Comparison of ENCODE assay signal across 14 cellular contexts in genomic region chr7:140752533-140752932, GRCh38. TPM values are rescaled to one million over a fixed set of nuclear protein-coding genes. Genes with fewer than 3 reads are reported as not detected.
DNase-seq lines count a peak whose midpoint lies in the region; ATAC-seq and TF ChIP-seq lines count a peak whose summit lies in the region.
"Had no signal": no experiment of that assay in that cellular context is flagged by ENCODE, and none has a peak within 500 bp of the region (broad histone marks: within the 10 kb centered on the region; RNA-seq: fewer than 3 reads in every experiment).

No MANE protein-coding gene starts in this region.

- H4K8ac ChIP-seq in IMR-90 (ENCODE audit: low read depth in 2 of 2, low read length in 2 of 2), result no peak overlapping the region

- H3K27ac ChIP-seq in A673 (ENCODE audit: low read depth, low read length, poor library complexity, severe bottlenecking) (no peak overlapping the region), IMR-90 (ENCODE audit: insufficient read depth, low read length) (no peak overlapping the region)
- H3K27ac ChIP-seq: Peyer's patch had no signal

- H3K14ac ChIP-seq in IMR-90 (replicated peaks; ENCODE audit: low read depth, low read length), result no peak overlapping the region

- no peak overlapping the region for H2AFZ ChIP-seq in IMR-90 (replicated peaks; ENCODE audit: low read length, poor library complexity)

- TF ChIP-seq RAD21 in IMR-90 (IDR thresholded peaks at IDR 0.05; ENCODE audit: low read length), result no peak

- no peak for TF ChIP-seq POLR2A in IMR-90 (IDR thresholded peaks at IDR 0.05; ENCODE audit: low read depth, low read length)

- H2BK15ac ChIP-seq in IMR-90 (ENCODE audit: low read depth, low read length), result no peak overlapping the region

- H3K9me1 ChIP-seq in IMR-90 (ENCODE audit: insufficient read depth, low read length), result 0 out of 2 replicates have a peak, but pooled peaks cover 2% of the 10 kb centered on the region

- no peak overlapping the region for H3K56ac ChIP-seq in IMR-90 (ENCODE audit: extremely low read depth, insufficient read depth, low read length)

- H2AK9ac ChIP-seq in IMR-90 (replicated peaks; ENCODE audit: low read depth, low read length, poor library complexity), result no peak overlapping the region

- intact Hi-C loops in A673 (cut with micrococcal nuclease; ENCODE audit: unreplicated experiment), result no loop called here
- intact Hi-C loops in IMR-90 (cut with micrococcal nuclease), result no loop called here
- intact Hi-C loops in left cardiac atrium (cut with DNase I), result no loop called here

- no peaks in the 10 kb centered on the region for H4K20me1 ChIP-seq in IMR-90 (ENCODE audit: insufficient read depth, low read length)

- H3K9me3 ChIP-seq in A673 (ENCODE audit: low read depth, low read length, poor library complexity, severe bottlenecking) (no peaks in the 10 kb centered on the region), IMR-90 (ENCODE audit: control insufficient read depth, insufficient read depth, low read length) (no peaks in the 10 kb centered on the region), adipocyte (ENCODE audit: control insufficient read depth, low read length) (no peaks in the 10 kb centered on the region)
- H3K9me3 ChIP-seq: HAP-1, Peyer's patch had no signal

- DNase-seq in A673 (ENCODE audit: low spot score) (peak; percentile 11), IMR-90 (no peak), NOMO-1 (lab: John Stamatoyannopoulos, UW; ENCODE audit: unreplicated experiment in 2 of 2) (peak; percentile 49 to 69), adipocyte (ENCODE audit: low read depth) (peak; percentile 47), left cardiac atrium (no peak)
- no peak for DNase-seq in activated naive CD4-positive, alpha-beta T cell treated with anti-CD3 and anti-CD28 coated beads, Interleukin-2, amount 50 U/mL, for 16 hours
- DNase-seq: CD8-positive, alpha-beta memory T cell; NCI-H187 treated with DMSO at 0.1 percent for 48 hours; NCI-H524; Peyer's patch; Right ventricle myocardium superior had no signal

- no CpG with 5 or more reads among the region's 1 CpG for WGBS in IMR-90 (ENCODE audit: extremely low coverage in 2 of 2, insufficient read length in 1 of 2), 2 experiments

- no peak overlapping the region for H3K23ac ChIP-seq in IMR-90 (ENCODE audit: low read depth, low read length)

- no peak overlapping the region for H2BK5ac ChIP-seq in IMR-90 (ENCODE audit: low read depth, low read length, poor library complexity, severe bottlenecking)

- H3K18ac ChIP-seq in IMR-90 (ENCODE audit: low read depth, low read length), result no peak overlapping the region

- no peaks in the 10 kb centered on the region for H3K36me3 ChIP-seq in A673 (ENCODE audit: insufficient read depth, low read length, poor library complexity, severe bottlenecking)
- H3K36me3 ChIP-seq in IMR-90 (ENCODE audit: control insufficient read depth, insufficient read depth, low read length), result peaks cover 4% of the 10 kb centered on the region; the same call in 1 of the 2 replicates
- peaks cover 38% of the 10 kb centered on the region for H3K36me3 ChIP-seq in adipocyte (ENCODE audit: control insufficient read depth, insufficient read depth, low read length, severe bottlenecking)

- H2AK5ac ChIP-seq in IMR-90 (ENCODE audit: low read depth, low read length), result no peak overlapping the region

- no peak overlapping the region for H3K9ac ChIP-seq in IMR-90 (ENCODE audit: low read depth, low read length)
- no peak overlapping the region for H3K9ac ChIP-seq in adipocyte (ENCODE audit: low read length)

- in situ Hi-C loops in IMR-90 (cut with MboI; ENCODE audit: low sequenced_read_pairs), result no loop called here

- ATAC-seq in IMR-90 (ENCODE audit: low read depth) (no peak), GM18870 (IDR thresholded peaks at IDR 0.05; ENCODE audit: unreplicated experiment) (no peak), GM21619 (IDR thresholded peaks at IDR 0.05; ENCODE audit: unreplicated experiment) (no peak), left cardiac atrium (no peak)

- no peak overlapping the region for H3K4ac ChIP-seq in IMR-90 (ENCODE audit: low read depth, low read length)

- H4K5ac ChIP-seq in IMR-90 (ENCODE audit: low read depth, low read length), result no peak overlapping the region

- H2BK20ac ChIP-seq in IMR-90 (ENCODE audit: low read depth, low read length), result no peak overlapping the region

- no peak overlapping the region for H3K4me2 ChIP-seq in IMR-90 (ENCODE audit: low read depth, low read length)

- H3K27me3 ChIP-seq in A673 (replicated peaks; ENCODE audit: insufficient read depth, low read depth, low read length, poor library complexity), result no peaks in the 10 kb centered on the region
- no peaks in the 10 kb centered on the region for H3K27me3 ChIP-seq in IMR-90 (ENCODE audit: control insufficient read depth, insufficient read depth, low read length)
- H3K27me3 ChIP-seq in adipocyte (replicated peaks; ENCODE audit: control insufficient read depth, insufficient read depth, low read length), result no peaks in the 10 kb centered on the region
- H3K27me3 ChIP-seq: Peyer's patch had no signal

- no peaks in the 10 kb centered on the region for H3K4me1 ChIP-seq in A673 (ENCODE audit: insufficient read depth, low read length, poor library complexity, severe bottlenecking)
- H3K4me1 ChIP-seq in IMR-90 (ENCODE audit: control insufficient read depth, insufficient read depth, low read length), result no peaks in the 10 kb centered on the region
- no peaks in the 10 kb centered on the region for H3K4me1 ChIP-seq in adipocyte (ENCODE audit: control insufficient read depth, insufficient read depth, low read length)
- H3K4me1 ChIP-seq: Peyer's patch had no signal

- no TSS peak for BruUV-seq in A673 (replicated peaks; lab: Mats Ljungman, UMichigan)
- no TSS peak for BruUV-seq in IMR-90 (replicated peaks; lab: Mats Ljungman, UMichigan)

- no peaks in the 10 kb centered on the region; a peak in 2 of 4 replicates for H3K79me1 ChIP-seq in IMR-90 (ENCODE audit: low read depth in 1 of 2, low read length in 2 of 2)

- POLR2A ChIA-PET in A673 (lab: Charles Lee; ENCODE audit: low non-redundant PET), result no interaction called here
- POLR2A ChIA-PET in IMR-90 (lab: Charles Lee; ENCODE audit: unreplicated experiment), result no interaction called here

- dilution Hi-C loops in IMR-90 (cut with HindIII; ENCODE audit: low sequenced_read_pairs, unreplicated experiment), result no loop called here

- no peak overlapping the region for H3K4me3 ChIP-seq in A673 (ENCODE audit: low read depth, low read length, poor library complexity, severe bottlenecking)
- H3K4me3 ChIP-seq in IMR-90 (ENCODE audit: insufficient read depth, low read depth, low read length), result no peak overlapping the region
- H3K4me3 ChIP-seq in adipocyte (ENCODE audit: low read length), result no peak overlapping the region
- H3K4me3 ChIP-seq: HAP-1, Peyer's patch had no signal

- no peak overlapping the region for H2BK120ac ChIP-seq in IMR-90 (ENCODE audit: low read depth, low read length)

- H4K91ac ChIP-seq in IMR-90 (ENCODE audit: insufficient read depth, low read depth, low read length), result no peak overlapping the region

- CTCF ChIA-PET in A673 (lab: Charles Lee), result no interaction called here
- CTCF ChIA-PET in IMR-90 (lab: Yijun Ruan, JAX), result interaction anchor here (0.7 kb wide), 2 partner anchors 46 to 1687 kb away, joined by 3 to 6 read pairs; no protein-coding TSS in a partner anchor

- no peak for TF ChIP-seq CTCF in A673 (conservative IDR thresholded peaks at IDR 0.05; ENCODE audit: low read depth, low read length)
- TF ChIP-seq CTCF in IMR-90 (conservative IDR thresholded peaks at IDR 0.05; ENCODE audit: low read depth, low read length), result no peak

TF ChIP-seq in IMR-90, 13 proteins besides CTCF, POLR2A, EP300 and RAD21:
- no peak for TF ChIP-seq NFE2L2 (IDR thresholded peaks at IDR 0.05; ENCODE audit: low read depth, low read length)
- TF ChIP-seq MXI1 (IDR thresholded peaks at IDR 0.05; ENCODE audit: borderline replicate concordance, low read depth, low read length), result no peak
- peak; percentile 89 for TF ChIP-seq CEBPB (IDR thresholded peaks at IDR 0.05; ENCODE audit: low read depth, low read length)
- TF ChIP-seq SMC3 (IDR thresholded peaks at IDR 0.05; ENCODE audit: low read depth, low read length), result no peak
- TF ChIP-seq, protein P1, sequence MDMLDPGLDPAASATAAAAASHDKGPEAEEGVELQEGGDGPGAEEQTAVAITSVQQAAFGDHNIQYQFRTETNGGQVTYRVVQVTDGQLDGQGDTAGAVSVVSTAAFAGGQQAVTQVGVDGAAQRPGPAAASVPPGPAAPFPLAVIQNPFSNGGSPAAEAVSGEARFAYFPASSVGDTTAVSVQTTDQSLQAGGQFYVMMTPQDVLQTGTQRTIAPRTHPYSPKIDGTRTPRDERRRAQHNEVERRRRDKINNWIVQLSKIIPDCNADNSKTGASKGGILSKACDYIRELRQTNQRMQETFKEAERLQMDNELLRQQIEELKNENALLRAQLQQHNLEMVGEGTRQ (IDR thresholded peaks at IDR 0.05; ENCODE audit: low read depth, low read length), result no peak

RNA-seq across cellular contexts. Expression of gene NDUFB2, which starts 56.0 kb away (rescaled TPM):
- total RNA-seq in A673 (2021) (180 and 192 TPM in 2 replicates), IMR-90 (2012; rRNA removed) (81.7 and 136 TPM in 2 replicates), left cardiac atrium (100 to 1,000 TPM; 499 to 528 TPM)
- 143 and 170 TPM in 2 replicates for polyA plus RNA-seq in IMR-90 (2012; rRNA removed)
- polyA plus RNA-seq in IMR-90 (2012; cell fraction: cytosol; rRNA removed), result 591 and 666 TPM in 2 replicates
- 135 and 207 TPM in 2 replicates for polyA plus RNA-seq in IMR-90 (2012; cell fraction: nucleus; rRNA removed; ENCODE audit: low replicate concordance)

Comparison
In these comparisons a context has a peak if more than half of its experiments do, and no peak if none do; other contexts are left out.
1. DNase-seq: peak in A673 (single experiment), NOMO-1 (2 of 2) and adipocyte (single experiment); none in IMR-90 (single experiment), activated naive CD4-positive, alpha-beta T cell treated with anti-CD3 and anti-CD28 coated beads, Interleukin-2, amount 50 U/mL, for 16 hours (single experiment) and left cardiac atrium (single experiment).